In the genomic region with DNA sequence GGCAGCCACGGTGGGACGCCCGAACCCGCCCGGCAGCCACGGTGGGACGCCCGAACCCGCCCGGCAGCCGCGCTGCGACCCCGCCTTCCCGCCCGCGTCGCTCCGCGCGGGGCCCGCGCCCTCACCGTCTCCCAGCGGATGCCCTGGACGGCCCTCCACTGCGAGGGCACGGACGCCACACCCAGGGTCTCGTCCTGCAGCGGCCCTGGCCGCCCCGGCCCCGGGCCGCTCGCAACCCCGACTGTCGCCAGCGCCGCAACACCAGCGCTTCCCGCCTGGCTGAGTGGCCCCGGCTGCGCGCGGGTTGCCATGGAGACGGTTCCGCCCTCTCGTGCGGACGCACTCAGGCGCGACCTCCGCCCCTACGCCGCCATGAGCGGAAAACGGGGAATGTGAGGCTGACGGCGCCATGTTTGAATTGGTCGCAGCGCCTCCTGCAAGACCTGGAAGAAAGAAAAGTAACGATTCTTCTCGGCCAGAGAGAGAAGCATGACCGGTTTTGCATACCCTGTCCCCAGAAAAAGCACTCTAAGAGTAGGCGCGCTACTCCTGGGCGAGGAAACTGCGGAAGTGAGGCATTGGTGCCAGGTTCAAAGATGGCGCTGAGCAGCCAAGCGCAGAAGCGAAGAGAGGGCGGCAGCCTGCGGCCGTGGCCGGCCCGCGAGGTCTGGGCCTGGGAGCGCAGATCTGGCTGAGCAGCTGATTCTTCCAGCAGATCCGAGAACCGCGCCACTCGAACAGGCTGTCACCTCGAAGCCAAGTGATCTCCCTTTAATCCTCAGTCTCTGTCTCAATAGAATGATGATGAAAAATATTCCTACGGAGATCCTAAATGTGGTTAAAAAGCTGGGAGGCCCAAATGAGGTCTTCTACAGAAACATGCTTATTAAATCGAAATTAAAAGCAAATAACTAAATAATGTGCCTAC, we compare ENCODE assay signal across 8 cellular contexts. TPM values are rescaled to one million over a fixed set of nuclear protein-coding genes. Genes with fewer than 3 reads are reported as not detected.
DNase-seq lines count a peak whose midpoint lies in the region; ATAC-seq, FAIRE-seq and TF ChIP-seq lines count a peak whose summit lies in the region.

A gene (minus strand): TSS at position 432 of the 928 bp plus-strand sequence. CDS start 121 bp downstream, at position 311.

- H2AK9ac ChIP-seq in IMR-90 (replicated peaks; ENCODE audit: low read depth, low read length, poor library complexity): peak within 1 kb of the TSS; percentile 100

- dilution Hi-C loops in IMR-90 (cut with HindIII; ENCODE audit: low sequenced_read_pairs, unreplicated experiment): no loop called here

- no peaks in the 10 kb centered on the region for H4K20me1 ChIP-seq in IMR-90 (ENCODE audit: insufficient read depth, low read length)

- no peaks in the 10 kb centered on the region for H3K9me1 ChIP-seq in IMR-90 (ENCODE audit: insufficient read depth, low read length)

- peak within 1 kb of the TSS; percentile 100 for H3K56ac ChIP-seq in IMR-90 (ENCODE audit: extremely low read depth, insufficient read depth, low read length)

- H2BK120ac ChIP-seq in IMR-90 (ENCODE audit: low read depth, low read length): peak within 1 kb of the TSS; percentile 100

- POLR2A ChIA-PET in IMR-90 (lab: Charles Lee; ENCODE audit: unreplicated experiment): no interaction called here

- peak within 1 kb of the TSS; percentile 100 for H3K9ac ChIP-seq in IMR-90 (ENCODE audit: low read depth, low read length)

- peak within 1 kb of the TSS; percentile 100 for H4K5ac ChIP-seq in IMR-90 (ENCODE audit: low read depth, low read length)

- TF ChIP-seq POLR2A in IMR-90 (IDR thresholded peaks at IDR 0.05; ENCODE audit: low read depth, low read length): peak; percentile 74; the same call in 1 of the 2 replicates

- H3K4me1 ChIP-seq in IMR-90 (ENCODE audit: control insufficient read depth, insufficient read depth, low read length): no peaks in the 10 kb centered on the region

- peak within 1 kb of the TSS; percentile 95 for H2AK5ac ChIP-seq in IMR-90 (ENCODE audit: low read depth, low read length)

- H4K8ac ChIP-seq in IMR-90 (ENCODE audit: low read depth in 2 of 2, low read length in 2 of 2): peak within 1 kb of the TSS; percentile 99 to 100

- H3K4me2 ChIP-seq in IMR-90 (ENCODE audit: low read depth, low read length): peak within 1 kb of the TSS; percentile 96

- DNase-seq in D721Med (ENCODE audit: insufficient read length, low spot score): peak; percentile 95
- DNase-seq in IMR-90: peak; percentile 90
- peak; percentile 60 for DNase-seq in OCI-M2 (lab: John Stamatoyannopoulos, UW; ENCODE audit: unreplicated experiment)
- DNase-seq in activated T-cell treated with anti-CD3 and anti-CD28 coated beads for 4 hours: peak; percentile 95
- peak; percentile 19 for DNase-seq in epithelial cell of proximal tubule (ENCODE audit: low read depth)
- DNase-seq in mucosa of gallbladder (ENCODE audit: low spot score): peak; percentile 97
- peak; percentile 96 for DNase-seq in stimulated activated CD8-positive, alpha-beta memory T cell treated with anti-CD3 and anti-CD28 coated beads, Interleukin-4, amount 100 ng/mL, for 24 hours (ENCODE audit: low read depth)

- peak within 1 kb of the TSS; percentile 100 for H2BK5ac ChIP-seq in IMR-90 (ENCODE audit: low read depth, low read length, poor library complexity, severe bottlenecking)

- peak within 1 kb of the TSS; percentile 100 for H4K91ac ChIP-seq in IMR-90 (ENCODE audit: insufficient read depth, low read depth, low read length)

- TF ChIP-seq RAD21 in IMR-90 (IDR thresholded peaks at IDR 0.05; ENCODE audit: low read length): 0 out of 2 replicates have a peak, but pooled peaks have one; percentile 6

- H3K36me3 ChIP-seq in IMR-90 (ENCODE audit: control insufficient read depth, insufficient read depth, low read length): no peaks in the 10 kb centered on the region

- peak within 1 kb of the TSS; percentile 100 for H2BK20ac ChIP-seq in IMR-90 (ENCODE audit: low read depth, low read length)

- TF ChIP-seq CTCF in D721Med (IDR thresholded peaks at IDR 0.05; ENCODE audit: insufficient read depth, missing control alignments) (no peak), IMR-90 (conservative IDR thresholded peaks at IDR 0.05; ENCODE audit: low read depth, low read length) (no peak), epithelial cell of proximal tubule (conservative IDR thresholded peaks at IDR 0.05; ENCODE audit: low read depth, low read length) (no peak)

- H3K9me3 ChIP-seq in IMR-90 (ENCODE audit: control insufficient read depth, insufficient read depth, low read length): no peaks in the 10 kb centered on the region

- H3K18ac ChIP-seq in IMR-90 (ENCODE audit: low read depth, low read length): peak within 1 kb of the TSS; percentile 100

- ATAC-seq in GM21526 (IDR thresholded peaks at IDR 0.05; ENCODE audit: low FRiP score, unreplicated experiment) (peak; percentile 61), IMR-90 (ENCODE audit: low read depth) (peak; percentile 98)

- intact Hi-C loops in IMR-90 (cut with micrococcal nuclease): loop anchor here (2.0 kb wide), 1 partner anchor 32 kb away; a partner anchor contains a TSS

- H3K14ac ChIP-seq in IMR-90 (replicated peaks; ENCODE audit: low read depth, low read length): peak within 1 kb of the TSS; percentile 100

- no peak for FAIRE-seq in D721Med (lab: Jason Lieb, UNC)

- peak within 1 kb of the TSS; percentile 100 for H3K4ac ChIP-seq in IMR-90 (ENCODE audit: low read depth, low read length)

- peaks cover 10 to 18% of the 10 kb centered on the region in 2 experiments; a peak in 3 of 4 replicates for H3K79me1 ChIP-seq in IMR-90 (ENCODE audit: low read depth in 1 of 2, low read length in 2 of 2)

- in situ Hi-C loops in IMR-90 (cut with MboI; ENCODE audit: low sequenced_read_pairs): no loop called here

- H2BK15ac ChIP-seq in IMR-90 (ENCODE audit: low read depth, low read length): peak within 1 kb of the TSS; percentile 100

- BruUV-seq in IMR-90 (replicated peaks; lab: Mats Ljungman, UMichigan): no TSS peak

- H2AFZ ChIP-seq in IMR-90 (replicated peaks; ENCODE audit: low read length, poor library complexity): peak within 1 kb of the TSS; percentile 100

- H3K23ac ChIP-seq in IMR-90 (ENCODE audit: low read depth, low read length): peak within 1 kb of the TSS; percentile 100

- no peaks in the 10 kb centered on the region for H3K27me3 ChIP-seq in IMR-90 (ENCODE audit: control insufficient read depth, insufficient read depth, low read length)

- peak within 1 kb of the TSS; percentile 61 for H3K4me3 ChIP-seq in IMR-90 (ENCODE audit: insufficient read depth, low read depth, low read length)
- peak within 1 kb of the TSS; percentile 80 for H3K4me3 ChIP-seq in epithelial cell of proximal tubule (ENCODE audit: low read depth, low read length)

- 0% methylated on average over 44 of the region's 86 CpGs; no CpG with 5 or more reads in 1 of the 2 experiments for WGBS in IMR-90 (ENCODE audit: extremely low coverage in 2 of 2, insufficient read length in 1 of 2), 2 experiments

- CTCF ChIA-PET in IMR-90 (lab: Yijun Ruan, JAX): no interaction called here

- H3K27ac ChIP-seq in IMR-90 (ENCODE audit: insufficient read depth, low read length): peak within 1 kb of the TSS; percentile 98

TF ChIP-seq in IMR-90, 13 proteins besides CTCF, POLR2A, EP300 and RAD21:
- TF ChIP-seq BHLHE40 (IDR thresholded peaks at IDR 0.05; ENCODE audit: low read depth, low read length) (peak; percentile 86), MAZ (IDR thresholded peaks at IDR 0.05; ENCODE audit: borderline replicate concordance, low read depth, low read length) (peak; percentile 54; the same call in 1 of the 2 replicates), FOS (IDR thresholded peaks at IDR 0.05; ENCODE audit: low read depth, low read length) (no peak), NFE2L2 (IDR thresholded peaks at IDR 0.05; ENCODE audit: low read depth, low read length) (no peak), MXI1 (IDR thresholded peaks at IDR 0.05; ENCODE audit: borderline replicate concordance, low read depth, low read length) (0 out of 2 replicates have a peak, but pooled peaks have one; percentile 61)
- TF ChIP-seq, protein P1, sequence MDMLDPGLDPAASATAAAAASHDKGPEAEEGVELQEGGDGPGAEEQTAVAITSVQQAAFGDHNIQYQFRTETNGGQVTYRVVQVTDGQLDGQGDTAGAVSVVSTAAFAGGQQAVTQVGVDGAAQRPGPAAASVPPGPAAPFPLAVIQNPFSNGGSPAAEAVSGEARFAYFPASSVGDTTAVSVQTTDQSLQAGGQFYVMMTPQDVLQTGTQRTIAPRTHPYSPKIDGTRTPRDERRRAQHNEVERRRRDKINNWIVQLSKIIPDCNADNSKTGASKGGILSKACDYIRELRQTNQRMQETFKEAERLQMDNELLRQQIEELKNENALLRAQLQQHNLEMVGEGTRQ (IDR thresholded peaks at IDR 0.05; ENCODE audit: low read depth, low read length): no peak; the same call in 1 of the 2 replicates

RNA-seq across cellular contexts. Expression of the gene that starts here (rescaled TPM):
- total RNA-seq in IMR-90 (2012; rRNA removed) (36.1 and 37.1 TPM in 2 replicates), epithelial cell of proximal tubule (121 TPM in 2 replicates), mucosa of gallbladder (56.7 TPM)
- polyA plus RNA-seq in IMR-90 (2012; rRNA removed): 33.7 and 42.9 TPM in 2 replicates
- polyA plus RNA-seq in IMR-90 (2012; cell fraction: cytosol; rRNA removed): 27.9 and 40.6 TPM in 2 replicates
- polyA plus RNA-seq in IMR-90 (2012; cell fraction: nucleus; rRNA removed; ENCODE audit: low replicate concordance): 24.0 and 102 TPM in 2 replicates

Comparison
In these comparisons a context has a peak if more than half of its experiments do, and no peak if none do; other contexts are left out.
1. Peak in every context shown above with its lines: DNase-seq, ATAC-seq, H3K4me3 ChIP-seq and H3K27ac ChIP-seq.
2. DNase-seq: peak in every context shown above with its lines; median percentile 97 in mucosa of gallbladder; 96 in stimulated activated CD8-positive, alpha-beta memory T cell treated with anti-CD3 and anti-CD28 coated beads, Interleukin-4, amount 100 ng/mL, for 24 hours; 95 in D721Med; 95 in activated T-cell treated with anti-CD3 and anti-CD28 coated beads for 4 hours; 90 in IMR-90; 60 in OCI-M2; 19 in epithelial cell of proximal tubule.